In the genomic region with DNA sequence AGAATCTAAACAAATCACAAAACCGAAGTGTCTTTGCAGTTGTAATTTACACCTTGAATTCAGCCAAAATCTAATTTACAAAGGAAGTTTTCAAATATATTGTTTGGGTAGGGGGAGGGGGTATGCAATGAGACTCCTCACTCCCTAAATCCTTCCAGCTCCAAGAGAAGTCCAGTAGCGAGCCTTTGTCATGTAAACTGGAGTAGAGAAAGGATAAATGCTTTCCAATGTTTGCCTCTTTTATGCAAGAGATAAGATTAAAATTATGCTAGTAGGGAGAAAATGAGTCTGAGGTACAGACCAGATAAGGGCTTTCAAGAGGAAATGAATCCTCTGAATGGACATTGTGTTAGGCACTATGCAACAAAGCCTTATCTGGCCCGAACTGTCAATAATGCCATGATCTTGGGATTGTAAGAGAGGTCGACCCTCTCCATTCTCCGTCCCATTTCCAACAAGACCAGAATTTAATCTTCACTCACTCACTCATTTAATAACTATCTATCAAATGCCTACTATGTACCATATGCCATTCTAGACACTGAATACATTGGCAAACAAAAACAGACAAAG, we compare ENCODE assay signal across 18 cellular contexts.
"Had no signal": no experiment of that assay in that cellular context is flagged by ENCODE, and none has a peak within 500 bp of the region (broad histone marks: within the 10 kb centered on the region; RNA-seq: fewer than 3 reads in every experiment).

No MANE protein-coding gene starts in this region.

- H3K9me3 ChIP-seq: gastroesophageal sphincter, right atrium auricular region, uterus had no signal

- H3K4me1 Mint-ChIP-seq: activated CD8-positive, alpha-beta memory T cell treated with anti-CD3 and anti-CD28 coated beads, Interleukin-2, amount 10 ng/mL, durations not matched to agents 7 days and 5 days; immature natural killer cell; stimulated activated naive B cell treated with anti-CD40 and anti-IgM and Interleukin-4, amounts not matched to agents 10 μg/mL and 1 μg/mL and 100 μg/mL, for 72 hours had no signal

- H3K4me3 Mint-ChIP-seq: activated CD4-positive, alpha-beta memory T cell treated with anti-CD3 and anti-CD28 coated beads for 36 hours; activated CD8-positive, alpha-beta memory T cell treated with anti-CD3 and anti-CD28 coated beads, Interleukin-2, amount 10 ng/mL, durations not matched to agents 7 days and 5 days; activated T-cell treated with anti-CD3 and anti-CD28 coated beads, Interleukin-2, amount 50 U/mL, for 24 hours; immature natural killer cell; natural killer cell treated with Interleukin-12 subunit alpha and Interleukin-12 subunit beta and Interleukin-15 and Interleukin-18, amount 100 ng/mL, for 72 hours; stimulated activated naive B cell treated with anti-CD40 and anti-IgM and Interleukin-4, amounts not matched to agents 10 μg/mL and 1 μg/mL and 100 μg/mL, for 72 hours had no signal

- H3K27ac ChIP-seq: cardiac muscle cell, gastroesophageal sphincter, right atrium auricular region, thyroid gland, uterus had no signal

- H3K4me1 ChIP-seq: right atrium auricular region, uterus had no signal

- H3K36me3 ChIP-seq: cardiac muscle cell, gastroesophageal sphincter, right atrium auricular region, thyroid gland, uterus had no signal

- H3K27me3 ChIP-seq: cardiac muscle cell, dorsolateral prefrontal cortex, gastroesophageal sphincter, right atrium auricular region, thyroid gland, uterus had no signal

- ATAC-seq: activated CD8-positive, alpha-beta memory T cell treated with anti-CD3 and anti-CD28 coated beads, Interleukin-2, amount 10 ng/mL, durations not matched to agents 7 days and 5 days; activated naive CD4-positive, alpha-beta T cell treated with anti-CD3 and anti-CD28 coated beads, Interleukin-2, amount 50 U/mL, for 72 hours; gastroesophageal sphincter; natural killer cell treated with Interleukin-12 subunit alpha and Interleukin-12 subunit beta and Interleukin-15 and Interleukin-18, amount 100 ng/mL, for 72 hours; stimulated activated naive B cell treated with anti-CD40 and anti-IgM and Interleukin-4, amounts not matched to agents 10 μg/mL and 1 μg/mL and 100 μg/mL, for 72 hours had no signal

- H3K36me3 Mint-ChIP-seq: activated CD4-positive, alpha-beta memory T cell treated with anti-CD3 and anti-CD28 coated beads for 36 hours; activated CD8-positive, alpha-beta memory T cell treated with anti-CD3 and anti-CD28 coated beads, Interleukin-2, amount 10 ng/mL, durations not matched to agents 7 days and 5 days; stimulated activated naive B cell treated with anti-CD40 and anti-IgM and Interleukin-4, amounts not matched to agents 10 μg/mL and 1 μg/mL and 100 μg/mL, for 72 hours had no signal

- H3K27me3 Mint-ChIP-seq: activated CD4-positive, alpha-beta memory T cell treated with anti-CD3 and anti-CD28 coated beads for 36 hours; stimulated activated naive B cell treated with anti-CD40 and anti-IgM and Interleukin-4, amounts not matched to agents 10 μg/mL and 1 μg/mL and 100 μg/mL, for 72 hours had no signal

- H3K9me3 Mint-ChIP-seq: activated naive CD4-positive, alpha-beta T cell treated with anti-CD3 and anti-CD28 coated beads, Interleukin-2, amount 50 U/mL, for 72 hours; activated T-cell treated with anti-CD3 and anti-CD28 coated beads, Interleukin-2, amount 50 U/mL, for 24 hours; natural killer cell treated with Interleukin-12 subunit alpha and Interleukin-12 subunit beta and Interleukin-15 and Interleukin-18, amount 100 ng/mL, for 72 hours had no signal

- H3K27ac Mint-ChIP-seq: activated CD4-positive, alpha-beta memory T cell treated with anti-CD3 and anti-CD28 coated beads for 36 hours; activated CD8-positive, alpha-beta memory T cell treated with anti-CD3 and anti-CD28 coated beads, Interleukin-2, amount 10 ng/mL, durations not matched to agents 7 days and 5 days; activated naive CD4-positive, alpha-beta T cell treated with anti-CD3 and anti-CD28 coated beads, Interleukin-2, amount 50 U/mL, for 72 hours; activated T-cell treated with anti-CD3 and anti-CD28 coated beads, Interleukin-2, amount 50 U/mL, for 24 hours; immature natural killer cell; natural killer cell treated with Interleukin-12 subunit alpha and Interleukin-12 subunit beta and Interleukin-15 and Interleukin-18, amount 100 ng/mL, for 72 hours; progenitor cell of endocrine pancreas; stimulated activated naive B cell treated with anti-CD40 and anti-IgM and Interleukin-4, amounts not matched to agents 10 μg/mL and 1 μg/mL and 100 μg/mL, for 72 hours had no signal

- DNase-seq: activated CD4-positive, alpha-beta memory T cell treated with anti-CD3 and anti-CD28 coated beads for 36 hours; activated CD8-positive, alpha-beta memory T cell treated with anti-CD3 and anti-CD28 coated beads, Interleukin-2, amount 10 ng/mL, durations not matched to agents 7 days and 5 days; activated effector memory CD4-positive, alpha-beta T cell treated with Interleukin-2 at 50 U/mL for 16 hours; activated T-cell treated with anti-CD3 and anti-CD28 coated beads, Interleukin-2, amount 50 U/mL, for 24 hours; immature natural killer cell; mesenchymal stem cell; stimulated activated CD4-positive, alpha-beta T cell treated with anti-CD3 and anti-CD28 coated beads, Interleukin-15, amount 100 ng/mL, for 24 hours; stimulated activated CD4-positive, alpha-beta T cell treated with anti-CD3 and anti-CD28 coated beads, Interleukin-4, amount 100 ng/mL, for 1 hour; stimulated activated naive B cell treated with anti-CD40 and anti-IgM and Interleukin-4, amounts not matched to agents 10 μg/mL and 1 μg/mL and 100 μg/mL, for 72 hours; thyroid gland; uterus had no signal

- H3K4me3 ChIP-seq: cardiac muscle cell, dorsolateral prefrontal cortex, gastroesophageal sphincter, right atrium auricular region, thyroid gland, uterus had no signal
